11 cellular contexts compared by ENCODE assay signal in the genomic region with DNA sequence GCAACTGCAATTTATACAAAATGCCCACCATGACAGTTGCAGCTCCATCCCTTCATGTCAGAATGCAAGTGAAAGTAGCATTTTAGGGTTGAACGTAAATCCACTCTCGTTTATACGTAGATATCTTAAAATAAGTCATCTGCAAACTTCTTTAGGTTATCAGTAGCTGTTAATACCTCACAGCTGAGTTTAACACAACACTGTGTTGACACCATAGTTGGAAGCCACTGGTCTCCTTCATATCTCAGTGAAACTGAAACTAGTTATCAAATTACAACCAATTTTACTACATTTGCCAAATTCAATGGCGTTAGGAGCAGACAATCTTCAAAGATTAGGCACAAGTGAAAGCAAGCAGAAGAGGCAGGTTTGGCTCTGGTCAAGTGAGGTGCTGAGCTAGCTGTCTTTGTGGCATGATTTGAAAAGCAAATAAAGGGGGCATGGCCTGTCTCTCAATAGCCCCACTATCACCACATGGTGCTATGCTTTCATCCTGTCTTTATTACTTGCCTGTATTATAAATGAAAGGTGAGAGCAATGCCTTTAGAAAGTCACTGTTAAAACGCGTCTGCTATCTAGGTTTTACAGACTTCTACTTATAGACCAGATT. TPM values are rescaled to one million over a fixed set of nuclear protein-coding genes. Genes with fewer than 3 reads are reported as not detected.
DNase-seq lines count a peak whose midpoint lies in the region; ATAC-seq and TF ChIP-seq lines count a peak whose summit lies in the region.
"Had no signal": no experiment of that assay in that cellular context is flagged by ENCODE, and none has a peak within 500 bp of the region (broad histone marks: within the 10 kb centered on the region; RNA-seq: fewer than 3 reads in every experiment).

No MANE protein-coding gene starts in this region.

- H3K9me3 Mint-ChIP-seq in activated CD8-positive, alpha-beta T cell treated with anti-CD3 and anti-CD28 coated beads for 36 hours = no peaks in the 10 kb centered on the region

- ATAC-seq in GM19324 (IDR thresholded peaks at IDR 0.05; ENCODE audit: low FRiP score, unreplicated experiment) (peak; percentile 66), HG03045 (IDR thresholded peaks at IDR 0.05; ENCODE audit: unreplicated experiment) (peak; percentile 43)
- peak; percentile 76 for ATAC-seq in activated CD8-positive, alpha-beta T cell treated with anti-CD3 and anti-CD28 coated beads for 36 hours

- no peaks in the 10 kb centered on the region for H3K36me3 Mint-ChIP-seq in activated CD8-positive, alpha-beta T cell treated with anti-CD3 and anti-CD28 coated beads for 36 hours (ENCODE audit: low read depth)

- intact Hi-C loops in activated CD8-positive, alpha-beta T cell treated with anti-CD3 and anti-CD28 coated beads for 36 hours (cut with micrococcal nuclease) = no loop called here

- no peak overlapping the region for H3K4me3 Mint-ChIP-seq in activated CD8-positive, alpha-beta T cell treated with anti-CD3 and anti-CD28 coated beads for 36 hours

- DNase-seq in COR-L47 (lab: John Stamatoyannopoulos, UW) (peak; percentile 15), mucosa of gallbladder (ENCODE audit: low spot score) (no peak), NAMALWA (ENCODE audit: low spot score) (no peak), islet precursor cell (no peak), A172 (ENCODE audit: low spot score) (no peak)
- no peak for DNase-seq in activated CD8-positive, alpha-beta T cell treated with anti-CD3 and anti-CD28 coated beads for 36 hours
- DNase-seq: activated CD8-positive, alpha-beta memory T cell treated with anti-CD3 and anti-CD28 coated beads, Interleukin-2, amount 50 U/mL, for 48 hours; Karpas-422; SHP77 had no signal

- CTCF ChIA-PET in activated CD8-positive, alpha-beta T cell treated with anti-CD3 and anti-CD28 coated beads for 36 hours (lab: Charles Lee) = interaction anchor here (1.3 kb wide), 1 partner anchor 10 kb away, joined by 4 read pairs; no protein-coding TSS in a partner anchor

- H3K27me3 Mint-ChIP-seq in activated CD8-positive, alpha-beta T cell treated with anti-CD3 and anti-CD28 coated beads for 36 hours = no peaks in the 10 kb centered on the region

- no peak for TF ChIP-seq CTCF in activated CD8-positive, alpha-beta T cell treated with anti-CD3 and anti-CD28 coated beads for 36 hours (IDR thresholded peaks at IDR 0.05)

- H3K27ac Mint-ChIP-seq in activated CD8-positive, alpha-beta T cell treated with anti-CD3 and anti-CD28 coated beads for 36 hours = no peak overlapping the region

- H3K4me1 Mint-ChIP-seq in activated CD8-positive, alpha-beta T cell treated with anti-CD3 and anti-CD28 coated beads for 36 hours (ENCODE audit: low read depth) = peaks cover 42% of the 10 kb centered on the region

- POLR2A ChIA-PET in activated CD8-positive, alpha-beta T cell treated with anti-CD3 and anti-CD28 coated beads for 36 hours (lab: Charles Lee) = interaction anchor here (0.5 kb wide), 1 partner anchor 133 kb away, joined by 3 read pairs; no protein-coding TSS in a partner anchor

RNA-seq across cellular contexts. Expression of a gene that starts 12.3 kb away (rescaled TPM):
- total RNA-seq in activated CD8-positive, alpha-beta T cell treated with anti-CD3 and anti-CD28 coated beads for 36 hours = 10 to 100 TPM; 11.8 to 12.7 TPM
- 24.6 TPM for total RNA-seq in mucosa of gallbladder
- total RNA-seq in A172 (2014; rRNA removed; shearing (Covaris generic)) = 40.6 and 48.0 TPM in 2 replicates
